ENCODE assay signal across 8 cellular contexts in genomic region chr4:140756292-140757219, GRCh38. TPM values are rescaled to one million over a fixed set of nuclear protein-coding genes. Genes with fewer than 3 reads are reported as not detected.
DNase-seq lines count a peak whose midpoint lies in the region; ATAC-seq and TF ChIP-seq lines count a peak whose summit lies in the region.

TSS of gene TBC1D9 (minus strand) at chr4:140756385. CDS start at chr4:140756045, 340 bp downstream.

- DNase-seq in A673 (ENCODE audit: low spot score) (peak; percentile 83), GM12865 (ENCODE audit: low read depth) (peak; percentile 67), NCI-H1105 treated with DMSO at 0.1 percent for 48 hours (lab: John Stamatoyannopoulos, UW) (peak; percentile 85), SKM-1 treated with dmso at 0.1 percent for 144 hours (lab: John Stamatoyannopoulos, UW; ENCODE audit: unreplicated experiment) (peak; percentile 92), left lung (peak; percentile 87 to 90)
- no peak for DNase-seq in effector memory CD8-positive, alpha-beta T cell
- peak; percentile 24 for DNase-seq in stimulated activated naive CD8-positive, alpha-beta T cell treated with anti-CD3 and anti-CD28 coated beads, Interleukin-15, Interleukin-2, amounts not matched to agents 100 U/mL and 50 U/mL, for 24 hours

- H3K4me3 ChIP-seq in A673 (ENCODE audit: low read depth, low read length, poor library complexity, severe bottlenecking): peak within 1 kb of the TSS; percentile 89
- H3K4me3 ChIP-seq in GM12865 (ENCODE audit: low read depth, low read length): peak within 1 kb of the TSS; percentile 75
- H3K4me3 ChIP-seq in left lung: peak within 1 kb of the TSS; percentile 73 to 82

- H3K4me1 Mint-ChIP-seq in effector memory CD8-positive, alpha-beta T cell (ENCODE audit: low read depth in 2 of 2): no peaks in the 10 kb centered on the region

- TF ChIP-seq CTCF in A673 (conservative IDR thresholded peaks at IDR 0.05; ENCODE audit: low read depth, low read length) (no peak), GM12865 (IDR thresholded peaks at IDR 0.05; ENCODE audit: insufficient read depth, low read depth, low read length, missing control alignments) (no peak), left lung (IDR thresholded peaks at IDR 0.05) (no peak)

- no peaks in the 10 kb centered on the region for H3K9me3 Mint-ChIP-seq in effector memory CD8-positive, alpha-beta T cell

- no peak within 1 kb of the TSS for H3K27ac Mint-ChIP-seq in effector memory CD8-positive, alpha-beta T cell

- H3K9me3 ChIP-seq in A673 (ENCODE audit: low read depth, low read length, poor library complexity, severe bottlenecking) (no peaks in the 10 kb centered on the region), left lung (no peaks in the 10 kb centered on the region)

- H3K4me1 ChIP-seq in A673 (ENCODE audit: insufficient read depth, low read length, poor library complexity, severe bottlenecking): peaks cover 21% of the 10 kb centered on the region
- H3K4me1 ChIP-seq in left lung: peaks cover 7 to 22% of the 10 kb centered on the region in 2 donors

- POLR2A ChIA-PET in A673 (lab: Charles Lee; ENCODE audit: low non-redundant PET): no interaction called here

- intact Hi-C loops in A673 (cut with micrococcal nuclease; ENCODE audit: unreplicated experiment) (no loop called here), left lung (cut with DNase I) (no loop called here)

- no peaks in the 10 kb centered on the region for H3K36me3 Mint-ChIP-seq in effector memory CD8-positive, alpha-beta T cell (ENCODE audit: insufficient read depth)

- ATAC-seq in HG02840 (IDR thresholded peaks at IDR 0.05; ENCODE audit: low FRiP score, unreplicated experiment): peak; percentile 40
- peak; percentile 42 for ATAC-seq in effector memory CD8-positive, alpha-beta T cell (replicated peaks)
- ATAC-seq in left lung: peak; percentile 86
- ATAC-seq in stimulated activated naive CD8-positive, alpha-beta T cell treated with anti-CD3 and anti-CD28 coated beads, Interleukin-15, Interleukin-2, amounts not matched to agents 100 U/mL and 50 U/mL, for 24 hours: peak; percentile 38

- peak within 1 kb of the TSS; percentile 89 for H3K27ac ChIP-seq in A673 (ENCODE audit: low read depth, low read length, poor library complexity, severe bottlenecking)
- peak within 1 kb of the TSS; percentile 99 to 100 for H3K27ac ChIP-seq in left lung

- peak within 1 kb of the TSS in 1 of 2 donors; percentile 18 for H3K4me3 Mint-ChIP-seq in effector memory CD8-positive, alpha-beta T cell

- no peaks in the 10 kb centered on the region for H3K27me3 ChIP-seq in A673 (replicated peaks; ENCODE audit: insufficient read depth, low read depth, low read length, poor library complexity)
- H3K27me3 ChIP-seq in left lung: peaks cover 0 to 32% of the 10 kb centered on the region in 2 donors

- CTCF ChIA-PET in A673 (lab: Charles Lee): interaction anchor here (0.7 to 1.1 kb wide), 2 partner anchors 34 to 94 kb away, joined by 3 to 4 read pairs; no protein-coding TSS in a partner anchor

- TSS peak; percentile 43 for BruUV-seq in A673 (replicated peaks; lab: Mats Ljungman, UMichigan)

- H3K27me3 Mint-ChIP-seq in effector memory CD8-positive, alpha-beta T cell: peaks cover 34 to 42% of the 10 kb centered on the region in 2 donors

- no peaks in the 10 kb centered on the region for H3K36me3 ChIP-seq in A673 (ENCODE audit: insufficient read depth, low read length, poor library complexity, severe bottlenecking)
- no peaks in the 10 kb centered on the region for H3K36me3 ChIP-seq in left lung

RNA-seq across cellular contexts. Expression of gene TBC1D9, which starts in this region (rescaled TPM):
- 20.6 and 22.4 TPM in 2 replicates for total RNA-seq in A673 (2021)
- total RNA-seq in left lung: 10 to 100 TPM; 29.0 to 34.0 TPM

Comparison
In these comparisons a context has a peak if more than half of its experiments do, and no peak if none do; other contexts are left out.
1. DNase-seq: peak in A673 (single experiment), GM12865 (single experiment), NCI-H1105 treated with DMSO at 0.1 percent for 48 hours (single experiment), SKM-1 treated with dmso at 0.1 percent for 144 hours (single experiment), left lung (2 of 2) and stimulated activated naive CD8-positive, alpha-beta T cell treated with anti-CD3 and anti-CD28 coated beads, Interleukin-15, Interleukin-2, amounts not matched to agents 100 U/mL and 50 U/mL, for 24 hours (single experiment); none in effector memory CD8-positive, alpha-beta T cell (0 of 3).
2. Peak in every context shown above with its lines, with median percentiles within 50 percentile points of each other: H3K4me3 ChIP-seq and ATAC-seq.